ENCODE assay signal across 1 cellular context in genomic region chr10:102502337-102503151, GRCh38.
TF ChIP-seq lines count a peak whose summit lies in the region.

Gene ACTR1A (minus strand): TSS chr10:102502712. CDS start chr10:102502647, 65 bp downstream.

TF ChIP-seq in HepG2, 621 proteins besides CTCF, POLR2A, EP300 and RAD21 (continued from another document and continues in another):
- TF ChIP-seq ZFP91 (CRISPR knock-in tag; IDR thresholded peaks at IDR 0.05; ENCODE audit: borderline replicate concordance) = peak; percentile 64; the same call in 1 of the 2 replicates
- no peak for TF ChIP-seq ZNF343 (CRISPR knock-in tag; IDR thresholded peaks at IDR 0.05)
- TF ChIP-seq MYC (CRISPR knock-in tag; IDR thresholded peaks at IDR 0.05; ENCODE audit: borderline replicate concordance) = no peak
- TF ChIP-seq U2AF2 (IDR thresholded peaks at IDR 0.05; ENCODE audit: low read depth, low read length) = no peak
- no peak for TF ChIP-seq RELA (CRISPR knock-in tag; IDR thresholded peaks at IDR 0.05)
- no peak for TF ChIP-seq ZNF44 (CRISPR knock-in tag; IDR thresholded peaks at IDR 0.05)
- no peak for TF ChIP-seq ATAD3A (CRISPR knock-in tag; IDR thresholded peaks at IDR 0.05)
- TF ChIP-seq ZBTB49 (CRISPR knock-in tag; IDR thresholded peaks at IDR 0.05; ENCODE audit: borderline replicate concordance) = no peak
- TF ChIP-seq HHEX (CRISPR knock-in tag; IDR thresholded peaks at IDR 0.05) = no peak
- TF ChIP-seq ZC3H4 (CRISPR knock-in tag; IDR thresholded peaks at IDR 0.05; ENCODE audit: borderline replicate concordance) = no peak
- TF ChIP-seq FOXP4 (CRISPR knock-in tag; IDR thresholded peaks at IDR 0.05) = peak; percentile 61; the same call in 1 of the 2 replicates
- TF ChIP-seq SNAPC4 (CRISPR knock-in tag; IDR thresholded peaks at IDR 0.05) = no peak
- no peak for TF ChIP-seq USF2 (IDR thresholded peaks at IDR 0.05; ENCODE audit: low read depth, low read length)
- 0 out of 2 replicates have a peak, but pooled peaks have one; percentile 33 for TF ChIP-seq USF2 (CRISPR knock-in tag; IDR thresholded peaks at IDR 0.05; ENCODE audit: borderline replicate concordance)
- no peak for TF ChIP-seq NPAS2 (CRISPR knock-in tag; IDR thresholded peaks at IDR 0.05; ENCODE audit: borderline replicate concordance)
- TF ChIP-seq JDP2 (CRISPR knock-in tag; IDR thresholded peaks at IDR 0.05; ENCODE audit: borderline replicate concordance) = no peak
- TF ChIP-seq MAZ (IDR thresholded peaks at IDR 0.05; ENCODE audit: borderline replicate concordance, low read depth, low read length) = no peak
- TF ChIP-seq MAZ (CRISPR knock-in tag; IDR thresholded peaks at IDR 0.05; ENCODE audit: low read depth) = no peak
- no peak for TF ChIP-seq ZNF703 (CRISPR knock-in tag; IDR thresholded peaks at IDR 0.05; ENCODE audit: borderline replicate concordance)
- TF ChIP-seq ZNF850 (CRISPR knock-in tag; conservative IDR thresholded peaks at IDR 0.05) = no peak
- TF ChIP-seq RFX3 (CRISPR knock-in tag; IDR thresholded peaks at IDR 0.05) = no peak
- TF ChIP-seq FOXP1 (IDR thresholded peaks at IDR 0.05) = no peak
- TF ChIP-seq FOXP1 (CRISPR knock-in tag; IDR thresholded peaks at IDR 0.05) = 0 out of 2 replicates have a peak, but pooled peaks have one; percentile 51
- TF ChIP-seq PAWR (CRISPR knock-in tag; IDR thresholded peaks at IDR 0.05; ENCODE audit: borderline replicate concordance) = no peak
- TF ChIP-seq PHF8 (CRISPR knock-in tag; IDR thresholded peaks at IDR 0.05) = peak; percentile 81
- no peak for TF ChIP-seq NR0B2 (CRISPR knock-in tag; IDR thresholded peaks at IDR 0.05)
- peak; percentile 75 for TF ChIP-seq ZHX2 (IDR thresholded peaks at IDR 0.05; ENCODE audit: low read depth)
- no peak for TF ChIP-seq ZHX2 (CRISPR knock-in tag; IDR thresholded peaks at IDR 0.05; ENCODE audit: borderline replicate concordance)
- no peak; the same call in 1 of the 2 replicates for TF ChIP-seq TSC22D2 (CRISPR knock-in tag; IDR thresholded peaks at IDR 0.05; ENCODE audit: borderline replicate concordance)
- peak; percentile 22; the same call in 1 of the 2 replicates for TF ChIP-seq MYPOP (CRISPR knock-in tag; IDR thresholded peaks at IDR 0.05)
- 0 out of 2 replicates have a peak, but pooled peaks have one; percentile 7 for TF ChIP-seq ZMYM4 (CRISPR knock-in tag; IDR thresholded peaks at IDR 0.05)
- no peak for TF ChIP-seq EEA1 (CRISPR knock-in tag; IDR thresholded peaks at IDR 0.05; ENCODE audit: borderline replicate concordance)
- no peak for TF ChIP-seq ZFP90 (CRISPR knock-in tag; IDR thresholded peaks at IDR 0.05; ENCODE audit: borderline replicate concordance)
- no peak for TF ChIP-seq RBM39 (IDR thresholded peaks at IDR 0.05; ENCODE audit: low read depth, low read length, poor library complexity, severe bottlenecking)
- TF ChIP-seq KLF12 (CRISPR knock-in tag; IDR thresholded peaks at IDR 0.05; ENCODE audit: borderline replicate concordance) = 0 out of 2 replicates have a peak, but pooled peaks have one; percentile 83
- TF ChIP-seq ZNF629 (CRISPR knock-in tag; conservative IDR thresholded peaks at IDR 0.05) = no peak
- TF ChIP-seq ZNF781 (CRISPR knock-in tag; IDR thresholded peaks at IDR 0.05; ENCODE audit: borderline replicate concordance, not compliant biosample characterization) = no peak
- no peak for TF ChIP-seq SIX1 (CRISPR knock-in tag; IDR thresholded peaks at IDR 0.05; ENCODE audit: borderline replicate concordance)
- TF ChIP-seq EHMT2 (IDR thresholded peaks at IDR 0.05; ENCODE audit: borderline replicate concordance, low read depth, low read length) = no peak
- TF ChIP-seq KLF9 (CRISPR knock-in tag; IDR thresholded peaks at IDR 0.05; ENCODE audit: low read depth) = peak; percentile 51
- TF ChIP-seq FOSL2 (CRISPR knock-in tag; IDR thresholded peaks at IDR 0.05) = peak; percentile 35; the same call in 1 of the 2 replicates
- TF ChIP-seq HDAC2 (CRISPR knock-in tag; IDR thresholded peaks at IDR 0.05) = 0 out of 2 replicates have a peak, but pooled peaks have one; percentile 28
